In genomic region chr17:14815079-14815478, GRCh38 we compare ENCODE assay signal across 19 cellular contexts.
DNase-seq lines count a peak whose midpoint lies in the region; ATAC-seq and TF ChIP-seq lines count a peak whose summit lies in the region.
"Had no signal": no experiment of that assay in that cellular context is flagged by ENCODE, and none has a peak within 500 bp of the region (broad histone marks: within the 10 kb centered on the region; RNA-seq: fewer than 3 reads in every experiment).

No MANE protein-coding gene starts in this region.

- TF ChIP-seq RAD21 in IMR-90 (IDR thresholded peaks at IDR 0.05; ENCODE audit: low read length) = no peak

- H2BK5ac ChIP-seq in IMR-90 (ENCODE audit: low read depth, low read length, poor library complexity, severe bottlenecking) = peak overlapping the region; percentile 61

- no peak overlapping the region for H3K4ac ChIP-seq in IMR-90 (ENCODE audit: low read depth, low read length)

- H3K9ac ChIP-seq in IMR-90 (ENCODE audit: low read depth, low read length) = no peak overlapping the region

- H3K27ac Mint-ChIP-seq in activated naive CD4-positive, alpha-beta T cell treated with anti-CD3 and anti-CD28 coated beads, Interleukin-2, amount 50 U/mL, for 72 hours = no peak overlapping the region
- H3K27ac Mint-ChIP-seq in activated naive CD4-positive, alpha-beta T cell treated with anti-CD3 and anti-CD28 coated beads for 36 hours = no peak overlapping the region
- H3K27ac Mint-ChIP-seq in activated CD4-positive, alpha-beta memory T cell treated with anti-CD3 and anti-CD28 coated beads for 36 hours = no peak overlapping the region

- in situ Hi-C loops in IMR-90 (cut with MboI; ENCODE audit: low sequenced_read_pairs) = no loop called here

- no peak overlapping the region; the same call in 1 of the 2 replicates for H3K18ac ChIP-seq in IMR-90 (ENCODE audit: low read depth, low read length)

- BruUV-seq in IMR-90 (replicated peaks; lab: Mats Ljungman, UMichigan) = no TSS peak

- dilution Hi-C loops in IMR-90 (cut with HindIII; ENCODE audit: low sequenced_read_pairs, unreplicated experiment) = no loop called here

- no peaks in the 10 kb centered on the region for H3K79me1 ChIP-seq in IMR-90 (ENCODE audit: low read depth in 1 of 2, low read length in 2 of 2)

- H3K27me3 ChIP-seq in IMR-90 (ENCODE audit: control insufficient read depth, insufficient read depth, low read length) (no peaks in the 10 kb centered on the region), vagina (no peaks in the 10 kb centered on the region)

- no peak overlapping the region for H3K4me2 ChIP-seq in IMR-90 (ENCODE audit: low read depth, low read length)

- no peak overlapping the region for H2AFZ ChIP-seq in IMR-90 (replicated peaks; ENCODE audit: low read length, poor library complexity)

- H3K4me3 Mint-ChIP-seq in activated naive CD4-positive, alpha-beta T cell treated with anti-CD3 and anti-CD28 coated beads for 36 hours = no peak overlapping the region
- H3K4me3 Mint-ChIP-seq in activated CD4-positive, alpha-beta memory T cell treated with anti-CD3 and anti-CD28 coated beads for 36 hours = no peak overlapping the region

- ATAC-seq in activated naive CD4-positive, alpha-beta T cell treated with anti-CD3 and anti-CD28 coated beads, Interleukin-2, amount 50 U/mL, for 72 hours = peak; percentile 65 to 95
- ATAC-seq in IMR-90 (ENCODE audit: low read depth) = no peak; the same call in 1 of the 2 replicates
- ATAC-seq: HCT116 had no signal

- H2BK20ac ChIP-seq in IMR-90 (ENCODE audit: low read depth, low read length) = peak overlapping the region; percentile 52; the same call in 1 of the 2 replicates

- H3K27ac ChIP-seq in IMR-90 (ENCODE audit: insufficient read depth, low read length) (no peak overlapping the region), vagina (no peak overlapping the region)
- H3K27ac ChIP-seq: HL-60 had no signal

- H3K9me3 ChIP-seq in IMR-90 (ENCODE audit: control insufficient read depth, insufficient read depth, low read length) = peaks cover 2% of the 10 kb centered on the region; the same call in 1 of the 2 replicates
- H3K9me3 ChIP-seq in vagina = no peaks in the 10 kb centered on the region

- peaks cover 8% of the 10 kb centered on the region for H3K4me1 Mint-ChIP-seq in activated naive CD4-positive, alpha-beta T cell treated with anti-CD3 and anti-CD28 coated beads for 36 hours (ENCODE audit: low read depth)
- peaks cover 11% of the 10 kb centered on the region for H3K4me1 Mint-ChIP-seq in activated CD4-positive, alpha-beta memory T cell treated with anti-CD3 and anti-CD28 coated beads for 36 hours (ENCODE audit: low read depth)

- no peak for DNase-seq in activated naive CD4-positive, alpha-beta T cell treated with anti-CD3 and anti-CD28 coated beads, Interleukin-2, amount 50 U/mL, for 72 hours (ENCODE audit: low spot score in 2 of 2)
- no peak for DNase-seq in activated naive CD4-positive, alpha-beta T cell treated with anti-CD3 and anti-CD28 coated beads for 36 hours
- DNase-seq in IMR-90 (peak; percentile 59), amniotic epithelial cell (ENCODE audit: low read depth) (peak; percentile 2), iris pigment epithelial cell (ENCODE audit: low read depth) (peak; percentile 41), vagina (ENCODE audit: extremely low spot score in 2 of 2) (no peak)
- no peak for DNase-seq in activated CD4-positive, alpha-beta memory T cell treated with anti-CD3 and anti-CD28 coated beads for 36 hours
- DNase-seq: C1 segment of cervical spinal cord; DMS 273 treated with DMSO at 0.1 percent for 48 hours; GF-D8; MV-4-11; NCI-H1417; NCI-H2029; NCI-H2171; NCI-H446; NK-92 treated with Interleukin-12 subunit alpha and Interleukin-12 subunit beta, amount 100 ng/mL, for 24 hours; RPMI8226 had no signal

- no peaks in the 10 kb centered on the region for H3K36me3 Mint-ChIP-seq in activated naive CD4-positive, alpha-beta T cell treated with anti-CD3 and anti-CD28 coated beads, Interleukin-2, amount 50 U/mL, for 72 hours
- H3K36me3 Mint-ChIP-seq in activated naive CD4-positive, alpha-beta T cell treated with anti-CD3 and anti-CD28 coated beads for 36 hours (ENCODE audit: low read depth) = no peaks in the 10 kb centered on the region
- no peaks in the 10 kb centered on the region for H3K36me3 Mint-ChIP-seq in activated CD4-positive, alpha-beta memory T cell treated with anti-CD3 and anti-CD28 coated beads for 36 hours

- H3K14ac ChIP-seq in IMR-90 (replicated peaks; ENCODE audit: low read depth, low read length) = no peak overlapping the region

- no CpG with 5 or more reads among the region's 6 CpGs for WGBS in IMR-90 (ENCODE audit: extremely low coverage in 2 of 2, insufficient read length in 1 of 2), 2 experiments

- H3K9me3 Mint-ChIP-seq in activated naive CD4-positive, alpha-beta T cell treated with anti-CD3 and anti-CD28 coated beads, Interleukin-2, amount 50 U/mL, for 72 hours = no peaks in the 10 kb centered on the region
- H3K9me3 Mint-ChIP-seq in activated naive CD4-positive, alpha-beta T cell treated with anti-CD3 and anti-CD28 coated beads for 36 hours = no peaks in the 10 kb centered on the region
- no peaks in the 10 kb centered on the region for H3K9me3 Mint-ChIP-seq in activated CD4-positive, alpha-beta memory T cell treated with anti-CD3 and anti-CD28 coated beads for 36 hours

- H2BK120ac ChIP-seq in IMR-90 (ENCODE audit: low read depth, low read length) = no peak overlapping the region

- H4K20me1 ChIP-seq in IMR-90 (ENCODE audit: insufficient read depth, low read length) = no peaks in the 10 kb centered on the region

- 0 out of 3 replicates have a peak overlapping the region, but pooled peaks have one; percentile 1 for H2BK15ac ChIP-seq in IMR-90 (ENCODE audit: low read depth, low read length)

- H2AK9ac ChIP-seq in IMR-90 (replicated peaks; ENCODE audit: low read depth, low read length, poor library complexity) = no peak overlapping the region

- no peak overlapping the region for H3K56ac ChIP-seq in IMR-90 (ENCODE audit: extremely low read depth, insufficient read depth, low read length)

- H4K8ac ChIP-seq in IMR-90 (ENCODE audit: low read depth in 2 of 2, low read length in 2 of 2) = no peak overlapping the region

- no peak overlapping the region for H4K5ac ChIP-seq in IMR-90 (ENCODE audit: low read depth, low read length)

- H3K4me3 ChIP-seq in IMR-90 (ENCODE audit: insufficient read depth, low read depth, low read length) (no peak overlapping the region), vagina (no peak overlapping the region)

- H3K36me3 ChIP-seq in IMR-90 (ENCODE audit: control insufficient read depth, insufficient read depth, low read length) (no peaks in the 10 kb centered on the region), vagina (no peaks in the 10 kb centered on the region)

- H3K4me1 ChIP-seq in IMR-90 (ENCODE audit: control insufficient read depth, insufficient read depth, low read length) (0 out of 2 replicates have a peak, but pooled peaks cover 1% of the 10 kb centered on the region), vagina (no peaks in the 10 kb centered on the region)

- POLR2A ChIA-PET in IMR-90 (lab: Charles Lee; ENCODE audit: unreplicated experiment) = no interaction called here
- POLR2A ChIA-PET in activated CD4-positive, alpha-beta memory T cell treated with anti-CD3 and anti-CD28 coated beads for 36 hours (lab: Charles Lee) = no interaction called here

- intact Hi-C loops in activated naive CD4-positive, alpha-beta T cell treated with anti-CD3 and anti-CD28 coated beads for 36 hours (cut with micrococcal nuclease) = loop anchor here (1.0 to 10.0 kb wide), 5 partner anchors 18 to 1220 kb away; no protein-coding TSS in a partner anchor
- intact Hi-C loops in IMR-90 (cut with micrococcal nuclease) = no loop called here
- intact Hi-C loops in vagina (cut with DNase I) = no loop called here
- intact Hi-C loops in activated CD4-positive, alpha-beta memory T cell treated with anti-CD3 and anti-CD28 coated beads for 36 hours (cut with micrococcal nuclease) = loop anchor here (10.0 kb wide), 2 partner anchors 510 to 1220 kb away; partner anchors contain the start of gene HS3ST3B1

- peaks cover 17% of the 10 kb centered on the region for H3K27me3 Mint-ChIP-seq in activated naive CD4-positive, alpha-beta T cell treated with anti-CD3 and anti-CD28 coated beads for 36 hours (ENCODE audit: low read depth)
- peaks cover 14% of the 10 kb centered on the region for H3K27me3 Mint-ChIP-seq in activated CD4-positive, alpha-beta memory T cell treated with anti-CD3 and anti-CD28 coated beads for 36 hours

- no peak for TF ChIP-seq POLR2A in IMR-90 (IDR thresholded peaks at IDR 0.05; ENCODE audit: low read depth, low read length)
- TF ChIP-seq POLR2A in vagina (IDR thresholded peaks at IDR 0.05) = no peak

- H3K9me1 ChIP-seq in IMR-90 (ENCODE audit: insufficient read depth, low read length) = no peaks in the 10 kb centered on the region

- H2AK5ac ChIP-seq in IMR-90 (ENCODE audit: low read depth, low read length) = no peak overlapping the region

- H3K23ac ChIP-seq in IMR-90 (ENCODE audit: low read depth, low read length) = no peak overlapping the region

- H4K91ac ChIP-seq in IMR-90 (ENCODE audit: insufficient read depth, low read depth, low read length) = no peak overlapping the region

- CTCF ChIA-PET in activated naive CD4-positive, alpha-beta T cell treated with anti-CD3 and anti-CD28 coated beads for 36 hours (lab: Charles Lee) = no interaction called here
- CTCF ChIA-PET in IMR-90 (lab: Yijun Ruan, JAX) = interaction anchor here (0.8 kb wide), 1 partner anchor 19 kb away, joined by 4 read pairs; no protein-coding TSS in a partner anchor
- CTCF ChIA-PET in activated CD4-positive, alpha-beta memory T cell treated with anti-CD3 and anti-CD28 coated beads for 36 hours (lab: Charles Lee) = no interaction called here

- TF ChIP-seq CTCF in IMR-90 (conservative IDR thresholded peaks at IDR 0.05; ENCODE audit: low read depth, low read length) (no peak), vagina (IDR thresholded peaks at IDR 0.05) (no peak)

TF ChIP-seq in IMR-90, 13 proteins besides CTCF, POLR2A, EP300 and RAD21:
- TF ChIP-seq RFX5 (IDR thresholded peaks at IDR 0.05; ENCODE audit: low read depth, low read length) (no peak), CEBPB (IDR thresholded peaks at IDR 0.05; ENCODE audit: low read depth, low read length) (peak; percentile 57; the same call in 1 of the 2 replicates), CHD1 (IDR thresholded peaks at IDR 0.05; ENCODE audit: low read depth, low read length) (no peak)

Comparison
In these comparisons a context has a peak if more than half of its experiments do, and no peak if none do; other contexts are left out.
1. DNase-seq: peak in IMR-90 (single experiment), amniotic epithelial cell (single experiment) and iris pigment epithelial cell (single experiment); none in activated naive CD4-positive, alpha-beta T cell treated with anti-CD3 and anti-CD28 coated beads, Interleukin-2, amount 50 U/mL, for 72 hours (0 of 2), activated naive CD4-positive, alpha-beta T cell treated with anti-CD3 and anti-CD28 coated beads for 36 hours (single experiment), vagina (0 of 2) and activated CD4-positive, alpha-beta memory T cell treated with anti-CD3 and anti-CD28 coated beads for 36 hours (single experiment).
2. intact Hi-C loops: an anchor here in activated naive CD4-positive, alpha-beta T cell treated with anti-CD3 and anti-CD28 coated beads for 36 hours (1.0 to 10.0 kb wide) and activated CD4-positive, alpha-beta memory T cell treated with anti-CD3 and anti-CD28 coated beads for 36 hours (10.0 kb wide); none called in IMR-90 and vagina.